1 cellular context compared by ENCODE assay signal in the genomic region with DNA sequence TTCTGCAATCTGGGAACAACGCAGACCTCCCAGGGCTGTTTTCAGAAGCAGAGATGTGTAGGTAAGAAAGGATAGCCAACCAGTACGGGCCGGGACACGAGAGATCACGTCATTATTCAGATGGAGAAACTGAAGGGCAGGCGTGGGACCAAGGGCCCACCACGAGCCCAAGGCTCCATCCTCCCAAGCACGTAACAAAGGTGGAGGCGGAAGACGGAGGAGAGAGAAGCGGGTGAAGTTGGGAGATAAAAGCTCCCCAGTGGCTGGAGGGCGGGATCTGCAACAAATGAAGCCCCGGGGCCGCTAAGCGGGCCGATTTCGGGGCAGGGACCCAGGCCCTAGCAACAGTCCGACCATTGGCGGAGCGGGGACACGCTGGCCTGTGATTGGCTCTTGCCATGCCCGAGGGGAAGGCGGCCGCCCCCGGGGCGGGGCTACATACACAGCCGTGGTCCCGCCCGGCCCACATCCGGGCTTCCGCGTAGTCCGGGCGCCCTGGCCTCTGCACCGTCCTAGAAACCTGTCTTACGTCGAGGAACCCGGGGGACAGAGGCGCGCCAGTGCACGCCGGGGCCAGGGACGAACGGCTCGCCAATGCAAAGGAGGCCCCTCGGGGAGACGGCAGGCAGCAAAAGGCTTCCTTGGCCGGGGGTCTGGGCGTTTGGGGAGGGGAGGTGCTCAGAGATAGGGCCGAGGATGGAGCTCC.
A peak's percentile ranks its signal among the peaks of the same experiment; 100 is the strongest.
TF ChIP-seq lines count a peak whose summit lies in the region.

No MANE protein-coding gene starts in this region.

TF ChIP-seq in HepG2, 621 proteins besides CTCF, POLR2A, EP300 and RAD21 (continues in another document):
- TF ChIP-seq, protein P1, sequence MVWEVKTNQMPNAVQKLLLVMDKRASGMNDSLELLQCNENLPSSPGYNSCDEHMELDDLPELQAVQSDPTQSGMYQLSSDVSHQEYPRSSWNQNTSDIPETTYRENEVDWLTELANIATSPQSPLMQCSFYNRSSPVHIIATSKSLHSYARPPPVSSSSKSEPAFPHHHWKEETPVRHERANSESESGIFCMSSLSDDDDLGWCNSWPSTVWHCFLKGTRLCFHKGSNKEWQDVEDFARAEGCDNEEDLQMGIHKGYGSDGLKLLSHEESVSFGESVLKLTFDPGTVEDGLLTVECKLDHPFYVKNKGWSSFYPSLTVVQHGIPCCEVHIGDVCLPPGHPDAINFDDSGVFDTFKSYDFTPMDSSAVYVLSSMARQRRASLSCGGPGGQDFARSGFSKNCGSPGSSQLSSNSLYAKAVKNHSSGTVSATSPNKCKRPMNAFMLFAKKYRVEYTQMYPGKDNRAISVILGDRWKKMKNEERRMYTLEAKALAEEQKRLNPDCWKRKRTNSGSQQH (CRISPR knock-in tag; IDR thresholded peaks at IDR 0.05; ENCODE audit: low read depth), result no peak
- TF ChIP-seq PHF8 (CRISPR knock-in tag; IDR thresholded peaks at IDR 0.05), result peak; percentile 88
- TF ChIP-seq SAP130 (CRISPR knock-in tag; IDR thresholded peaks at IDR 0.05; ENCODE audit: low read depth), result peak; percentile 28
- peak; percentile 56; the same call in 1 of the 2 replicates for TF ChIP-seq SPEN (CRISPR knock-in tag; IDR thresholded peaks at IDR 0.05; ENCODE audit: low read depth)
- TF ChIP-seq, protein P2, sequence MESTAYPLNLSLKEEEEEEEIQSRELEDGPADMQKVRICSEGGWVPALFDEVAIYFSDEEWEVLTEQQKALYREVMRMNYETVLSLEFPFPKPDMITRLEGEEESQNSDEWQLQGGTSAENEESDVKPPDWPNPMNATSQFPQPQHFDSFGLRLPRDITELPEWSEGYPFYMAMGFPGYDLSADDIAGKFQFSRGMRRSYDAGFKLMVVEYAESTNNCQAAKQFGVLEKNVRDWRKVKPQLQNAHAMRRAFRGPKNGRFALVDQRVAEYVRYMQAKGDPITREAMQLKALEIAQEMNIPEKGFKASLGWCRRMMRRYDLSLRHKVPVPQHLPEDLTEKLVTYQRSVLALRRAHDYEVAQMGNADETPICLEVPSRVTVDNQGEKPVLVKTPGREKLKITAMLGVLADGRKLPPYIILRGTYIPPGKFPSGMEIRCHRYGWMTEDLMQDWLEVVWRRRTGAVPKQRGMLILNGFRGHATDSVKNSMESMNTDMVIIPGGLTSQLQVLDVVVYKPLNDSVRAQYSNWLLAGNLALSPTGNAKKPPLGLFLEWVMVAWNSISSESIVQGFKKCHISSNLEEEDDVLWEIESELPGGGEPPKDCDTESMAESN (CRISPR knock-in tag; conservative IDR thresholded peaks at IDR 0.05), result peak; percentile 51; the same call in 1 of the 2 replicates
- TF ChIP-seq YEATS2 (CRISPR knock-in tag; IDR thresholded peaks at IDR 0.05; ENCODE audit: borderline replicate concordance), result peak; percentile 61; the same call in 1 of the 2 replicates
- TF ChIP-seq, protein P3, sequence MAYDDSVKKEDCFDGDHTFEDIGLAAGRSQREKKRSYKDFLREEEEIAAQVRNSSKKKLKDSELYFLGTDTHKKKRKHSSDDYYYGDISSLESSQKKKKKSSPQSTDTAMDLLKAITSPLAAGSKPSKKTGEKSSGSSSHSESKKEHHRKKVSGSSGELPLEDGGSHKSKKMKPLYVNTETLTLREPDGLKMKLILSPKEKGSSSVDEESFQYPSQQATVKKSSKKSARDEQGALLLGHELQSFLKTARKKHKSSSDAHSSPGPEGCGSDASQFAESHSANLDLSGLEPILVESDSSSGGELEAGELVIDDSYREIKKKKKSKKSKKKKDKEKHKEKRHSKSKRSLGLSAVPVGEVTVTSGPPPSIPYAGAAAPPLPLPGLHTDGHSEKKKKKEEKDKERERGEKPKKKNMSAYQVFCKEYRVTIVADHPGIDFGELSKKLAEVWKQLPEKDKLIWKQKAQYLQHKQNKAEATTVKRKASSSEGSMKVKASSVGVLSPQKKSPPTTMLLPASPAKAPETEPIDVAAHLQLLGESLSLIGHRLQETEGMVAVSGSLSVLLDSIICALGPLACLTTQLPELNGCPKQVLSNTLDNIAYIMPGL (CRISPR knock-in tag; IDR thresholded peaks at IDR 0.05; ENCODE audit: borderline replicate concordance in 1 of 2, low read depth in 1 of 2), result peak; percentile 52 to 78
- no peak for TF ChIP-seq ZNF432 (CRISPR knock-in tag; IDR thresholded peaks at IDR 0.05; ENCODE audit: borderline replicate concordance)
- no peak for TF ChIP-seq ZNF263 (CRISPR knock-in tag; IDR thresholded peaks at IDR 0.05)
- TF ChIP-seq, protein P4, sequence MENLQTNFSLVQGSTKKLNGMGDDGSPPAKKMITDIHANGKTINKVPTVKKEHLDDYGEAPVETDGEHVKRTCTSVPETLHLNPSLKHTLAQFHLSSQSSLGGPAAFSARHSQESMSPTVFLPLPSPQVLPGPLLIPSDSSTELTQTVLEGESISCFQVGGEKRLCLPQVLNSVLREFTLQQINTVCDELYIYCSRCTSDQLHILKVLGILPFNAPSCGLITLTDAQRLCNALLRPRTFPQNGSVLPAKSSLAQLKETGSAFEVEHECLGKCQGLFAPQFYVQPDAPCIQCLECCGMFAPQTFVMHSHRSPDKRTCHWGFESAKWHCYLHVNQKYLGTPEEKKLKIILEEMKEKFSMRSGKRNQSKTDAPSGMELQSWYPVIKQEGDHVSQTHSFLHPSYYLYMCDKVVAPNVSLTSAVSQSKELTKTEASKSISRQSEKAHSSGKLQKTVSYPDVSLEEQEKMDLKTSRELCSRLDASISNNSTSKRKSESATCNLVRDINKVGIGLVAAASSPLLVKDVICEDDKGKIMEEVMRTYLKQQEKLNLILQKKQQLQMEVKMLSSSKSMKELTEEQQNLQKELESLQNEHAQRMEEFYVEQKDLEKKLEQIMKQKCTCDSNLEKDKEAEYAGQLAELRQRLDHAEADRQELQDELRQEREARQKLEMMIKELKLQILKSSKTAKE (CRISPR knock-in tag; IDR thresholded peaks at IDR 0.05; ENCODE audit: borderline replicate concordance), result no peak
- TF ChIP-seq, protein P5, sequence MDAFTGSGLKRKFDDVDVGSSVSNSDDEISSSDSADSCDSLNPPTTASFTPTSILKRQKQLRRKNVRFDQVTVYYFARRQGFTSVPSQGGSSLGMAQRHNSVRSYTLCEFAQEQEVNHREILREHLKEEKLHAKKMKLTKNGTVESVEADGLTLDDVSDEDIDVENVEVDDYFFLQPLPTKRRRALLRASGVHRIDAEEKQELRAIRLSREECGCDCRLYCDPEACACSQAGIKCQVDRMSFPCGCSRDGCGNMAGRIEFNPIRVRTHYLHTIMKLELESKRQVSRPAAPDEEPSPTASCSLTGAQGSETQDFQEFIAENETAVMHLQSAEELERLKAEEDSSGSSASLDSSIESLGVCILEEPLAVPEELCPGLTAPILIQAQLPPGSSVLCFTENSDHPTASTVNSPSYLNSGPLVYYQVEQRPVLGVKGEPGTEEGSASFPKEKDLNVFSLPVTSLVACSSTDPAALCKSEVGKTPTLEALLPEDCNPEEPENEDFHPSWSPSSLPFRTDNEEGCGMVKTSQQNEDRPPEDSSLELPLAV (CRISPR knock-in tag; conservative IDR thresholded peaks at IDR 0.05; ENCODE audit: low read depth), result no peak
- TF ChIP-seq KDM5B (CRISPR knock-in tag; IDR thresholded peaks at IDR 0.05; ENCODE audit: borderline replicate concordance), result peak; percentile 50; the same call in 1 of the 2 replicates
- peak; percentile 71; the same call in 1 of the 2 replicates for TF ChIP-seq ETV5 (CRISPR knock-in tag; IDR thresholded peaks at IDR 0.05; ENCODE audit: borderline replicate concordance)
- TF ChIP-seq TSC22D2 (CRISPR knock-in tag; IDR thresholded peaks at IDR 0.05; ENCODE audit: borderline replicate concordance), result no peak
- peak; percentile 50; the same call in 1 of the 2 replicates for TF ChIP-seq TMF1 (CRISPR knock-in tag; IDR thresholded peaks at IDR 0.05; ENCODE audit: low read depth)
- peak; percentile 94 for TF ChIP-seq NFYB (CRISPR knock-in tag; IDR thresholded peaks at IDR 0.05)
- TF ChIP-seq HNRNPK (IDR thresholded peaks at IDR 0.05; ENCODE audit: low read depth, low read length, poor library complexity, severe bottlenecking), result peak; percentile 26
- TF ChIP-seq DMAP1 (CRISPR knock-in tag; IDR thresholded peaks at IDR 0.05), result peak; percentile 69
- TF ChIP-seq, protein P6, sequence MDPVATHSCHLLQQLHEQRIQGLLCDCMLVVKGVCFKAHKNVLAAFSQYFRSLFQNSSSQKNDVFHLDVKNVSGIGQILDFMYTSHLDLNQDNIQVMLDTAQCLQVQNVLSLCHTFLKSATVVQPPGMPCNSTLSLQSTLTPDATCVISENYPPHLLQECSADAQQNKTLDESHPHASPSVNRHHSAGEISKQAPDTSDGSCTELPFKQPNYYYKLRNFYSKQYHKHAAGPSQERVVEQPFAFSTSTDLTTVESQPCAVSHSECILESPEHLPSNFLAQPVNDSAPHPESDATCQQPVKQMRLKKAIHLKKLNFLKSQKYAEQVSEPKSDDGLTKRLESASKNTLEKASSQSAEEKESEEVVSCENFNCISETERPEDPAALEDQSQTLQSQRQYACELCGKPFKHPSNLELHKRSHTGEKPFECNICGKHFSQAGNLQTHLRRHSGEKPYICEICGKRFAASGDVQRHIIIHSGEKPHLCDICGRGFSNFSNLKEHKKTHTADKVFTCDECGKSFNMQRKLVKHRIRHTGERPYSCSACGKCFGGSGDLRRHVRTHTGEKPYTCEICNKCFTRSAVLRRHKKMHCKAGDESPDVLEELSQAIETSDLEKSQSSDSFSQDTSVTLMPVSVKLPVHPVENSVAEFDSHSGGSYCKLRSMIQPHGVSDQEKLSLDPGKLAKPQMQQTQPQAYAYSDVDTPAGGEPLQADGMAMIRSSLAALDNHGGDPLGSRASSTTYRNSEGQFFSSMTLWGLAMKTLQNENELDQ (CRISPR knock-in tag; IDR thresholded peaks at IDR 0.05; ENCODE audit: borderline replicate concordance), result peak; percentile 68; the same call in 1 of the 2 replicates
- TF ChIP-seq ZNF556 (CRISPR knock-in tag; IDR thresholded peaks at IDR 0.05; ENCODE audit: borderline replicate concordance), result 0 out of 2 replicates have a peak, but pooled peaks have one; percentile 47
- TF ChIP-seq, protein P7, sequence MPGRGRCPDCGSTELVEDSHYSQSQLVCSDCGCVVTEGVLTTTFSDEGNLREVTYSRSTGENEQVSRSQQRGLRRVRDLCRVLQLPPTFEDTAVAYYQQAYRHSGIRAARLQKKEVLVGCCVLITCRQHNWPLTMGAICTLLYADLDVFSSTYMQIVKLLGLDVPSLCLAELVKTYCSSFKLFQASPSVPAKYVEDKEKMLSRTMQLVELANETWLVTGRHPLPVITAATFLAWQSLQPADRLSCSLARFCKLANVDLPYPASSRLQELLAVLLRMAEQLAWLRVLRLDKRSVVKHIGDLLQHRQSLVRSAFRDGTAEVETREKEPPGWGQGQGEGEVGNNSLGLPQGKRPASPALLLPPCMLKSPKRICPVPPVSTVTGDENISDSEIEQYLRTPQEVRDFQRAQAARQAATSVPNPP (CRISPR knock-in tag; IDR thresholded peaks at IDR 0.05), result peak; percentile 79; the same call in 1 of the 2 replicates
- peak; percentile 89 for TF ChIP-seq RBFOX2 (IDR thresholded peaks at IDR 0.05; ENCODE audit: low read depth, low read length)
- peak; percentile 52; the same call in 1 of the 2 replicates for TF ChIP-seq SALL1 (CRISPR knock-in tag; IDR thresholded peaks at IDR 0.05)
- TF ChIP-seq, protein P8, sequence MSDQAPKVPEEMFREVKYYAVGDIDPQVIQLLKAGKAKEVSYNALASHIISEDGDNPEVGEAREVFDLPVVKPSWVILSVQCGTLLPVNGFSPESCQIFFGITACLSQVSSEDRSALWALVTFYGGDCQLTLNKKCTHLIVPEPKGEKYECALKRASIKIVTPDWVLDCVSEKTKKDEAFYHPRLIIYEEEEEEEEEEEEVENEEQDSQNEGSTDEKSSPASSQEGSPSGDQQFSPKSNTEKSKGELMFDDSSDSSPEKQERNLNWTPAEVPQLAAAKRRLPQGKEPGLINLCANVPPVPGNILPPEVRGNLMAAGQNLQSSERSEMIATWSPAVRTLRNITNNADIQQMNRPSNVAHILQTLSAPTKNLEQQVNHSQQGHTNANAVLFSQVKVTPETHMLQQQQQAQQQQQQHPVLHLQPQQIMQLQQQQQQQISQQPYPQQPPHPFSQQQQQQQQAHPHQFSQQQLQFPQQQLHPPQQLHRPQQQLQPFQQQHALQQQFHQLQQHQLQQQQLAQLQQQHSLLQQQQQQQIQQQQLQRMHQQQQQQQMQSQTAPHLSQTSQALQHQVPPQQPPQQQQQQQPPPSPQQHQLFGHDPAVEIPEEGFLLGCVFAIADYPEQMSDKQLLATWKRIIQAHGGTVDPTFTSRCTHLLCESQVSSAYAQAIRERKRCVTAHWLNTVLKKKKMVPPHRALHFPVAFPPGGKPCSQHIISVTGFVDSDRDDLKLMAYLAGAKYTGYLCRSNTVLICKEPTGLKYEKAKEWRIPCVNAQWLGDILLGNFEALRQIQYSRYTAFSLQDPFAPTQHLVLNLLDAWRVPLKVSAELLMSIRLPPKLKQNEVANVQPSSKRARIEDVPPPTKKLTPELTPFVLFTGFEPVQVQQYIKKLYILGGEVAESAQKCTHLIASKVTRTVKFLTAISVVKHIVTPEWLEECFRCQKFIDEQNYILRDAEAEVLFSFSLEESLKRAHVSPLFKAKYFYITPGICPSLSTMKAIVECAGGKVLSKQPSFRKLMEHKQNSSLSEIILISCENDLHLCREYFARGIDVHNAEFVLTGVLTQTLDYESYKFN (CRISPR knock-in tag; conservative IDR thresholded peaks at IDR 0.05), result peak; percentile 13; the same call in 1 of the 2 replicates
